1 cellular context compared by ENCODE assay signal in the genomic region with DNA sequence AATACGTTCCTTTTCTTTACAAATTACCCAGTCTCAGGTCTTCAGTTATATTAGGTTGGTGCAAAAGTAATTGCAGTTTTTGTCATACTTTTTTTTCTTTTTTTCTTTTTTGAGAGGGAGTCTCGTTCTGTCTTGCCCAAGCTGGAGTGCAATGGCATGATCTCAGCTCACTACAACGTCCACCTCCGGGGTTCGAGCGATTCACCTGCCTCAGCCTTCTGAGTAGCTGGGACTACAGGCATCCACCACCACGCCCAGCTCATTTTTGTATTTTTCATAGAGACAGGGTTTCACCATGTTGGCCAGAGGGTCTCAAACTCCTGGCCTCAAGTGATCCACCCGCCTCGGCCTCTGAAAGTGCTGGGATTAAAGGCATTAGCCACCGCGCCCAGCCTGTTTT.
TF ChIP-seq lines count a peak whose summit lies in the region.

No MANE protein-coding gene starts in this region.

TF ChIP-seq in HepG2, 621 proteins besides CTCF, POLR2A, EP300 and RAD21:
- TF ChIP-seq, protein P1, sequence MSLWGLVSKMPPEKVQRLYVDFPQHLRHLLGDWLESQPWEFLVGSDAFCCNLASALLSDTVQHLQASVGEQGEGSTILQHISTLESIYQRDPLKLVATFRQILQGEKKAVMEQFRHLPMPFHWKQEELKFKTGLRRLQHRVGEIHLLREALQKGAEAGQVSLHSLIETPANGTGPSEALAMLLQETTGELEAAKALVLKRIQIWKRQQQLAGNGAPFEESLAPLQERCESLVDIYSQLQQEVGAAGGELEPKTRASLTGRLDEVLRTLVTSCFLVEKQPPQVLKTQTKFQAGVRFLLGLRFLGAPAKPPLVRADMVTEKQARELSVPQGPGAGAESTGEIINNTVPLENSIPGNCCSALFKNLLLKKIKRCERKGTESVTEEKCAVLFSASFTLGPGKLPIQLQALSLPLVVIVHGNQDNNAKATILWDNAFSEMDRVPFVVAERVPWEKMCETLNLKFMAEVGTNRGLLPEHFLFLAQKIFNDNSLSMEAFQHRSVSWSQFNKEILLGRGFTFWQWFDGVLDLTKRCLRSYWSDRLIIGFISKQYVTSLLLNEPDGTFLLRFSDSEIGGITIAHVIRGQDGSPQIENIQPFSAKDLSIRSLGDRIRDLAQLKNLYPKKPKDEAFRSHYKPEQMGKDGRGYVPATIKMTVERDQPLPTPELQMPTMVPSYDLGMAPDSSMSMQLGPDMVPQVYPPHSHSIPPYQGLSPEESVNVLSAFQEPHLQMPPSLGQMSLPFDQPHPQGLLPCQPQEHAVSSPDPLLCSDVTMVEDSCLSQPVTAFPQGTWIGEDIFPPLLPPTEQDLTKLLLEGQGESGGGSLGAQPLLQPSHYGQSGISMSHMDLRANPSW (CRISPR knock-in tag; IDR thresholded peaks at IDR 0.05; ENCODE audit: borderline replicate concordance): no peak
- TF ChIP-seq, protein P2, sequence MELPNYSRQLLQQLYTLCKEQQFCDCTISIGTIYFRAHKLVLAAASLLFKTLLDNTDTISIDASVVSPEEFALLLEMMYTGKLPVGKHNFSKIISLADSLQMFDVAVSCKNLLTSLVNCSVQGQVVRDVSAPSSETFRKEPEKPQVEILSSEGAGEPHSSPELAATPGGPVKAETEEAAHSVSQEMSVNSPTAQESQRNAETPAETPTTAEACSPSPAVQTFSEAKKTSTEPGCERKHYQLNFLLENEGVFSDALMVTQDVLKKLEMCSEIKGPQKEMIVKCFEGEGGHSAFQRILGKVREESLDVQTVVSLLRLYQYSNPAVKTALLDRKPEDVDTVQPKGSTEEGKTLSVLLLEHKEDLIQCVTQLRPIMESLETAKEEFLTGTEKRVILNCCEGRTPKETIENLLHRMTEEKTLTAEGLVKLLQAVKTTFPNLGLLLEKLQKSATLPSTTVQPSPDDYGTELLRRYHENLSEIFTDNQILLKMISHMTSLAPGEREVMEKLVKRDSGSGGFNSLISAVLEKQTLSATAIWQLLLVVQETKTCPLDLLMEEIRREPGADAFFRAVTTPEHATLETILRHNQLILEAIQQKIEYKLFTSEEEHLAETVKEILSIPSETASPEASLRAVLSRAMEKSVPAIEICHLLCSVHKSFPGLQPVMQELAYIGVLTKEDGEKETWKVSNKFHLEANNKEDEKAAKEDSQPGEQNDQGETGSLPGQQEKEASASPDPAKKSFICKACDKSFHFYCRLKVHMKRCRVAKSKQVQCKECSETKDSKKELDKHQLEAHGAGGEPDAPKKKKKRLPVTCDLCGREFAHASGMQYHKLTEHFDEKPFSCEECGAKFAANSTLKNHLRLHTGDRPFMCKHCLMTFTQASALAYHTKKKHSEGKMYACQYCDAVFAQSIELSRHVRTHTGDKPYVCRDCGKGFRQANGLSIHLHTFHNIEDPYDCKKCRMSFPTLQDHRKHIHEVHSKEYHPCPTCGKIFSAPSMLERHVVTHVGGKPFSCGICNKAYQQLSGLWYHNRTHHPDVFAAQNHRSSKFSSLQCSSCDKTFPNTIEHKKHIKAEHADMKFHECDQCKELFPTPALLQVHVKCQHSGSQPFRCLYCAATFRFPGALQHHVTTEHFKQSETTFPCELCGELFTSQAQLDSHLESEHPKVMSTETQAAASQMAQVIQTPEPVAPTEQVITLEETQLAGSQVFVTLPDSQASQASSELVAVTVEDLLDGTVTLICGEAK (IDR thresholded peaks at IDR 0.05): peak; percentile 46; the same call in 1 of the 2 replicates
- TF ChIP-seq, protein P2 (CRISPR knock-in tag; IDR thresholded peaks at IDR 0.05): no peak
- TF ChIP-seq, protein P3, sequence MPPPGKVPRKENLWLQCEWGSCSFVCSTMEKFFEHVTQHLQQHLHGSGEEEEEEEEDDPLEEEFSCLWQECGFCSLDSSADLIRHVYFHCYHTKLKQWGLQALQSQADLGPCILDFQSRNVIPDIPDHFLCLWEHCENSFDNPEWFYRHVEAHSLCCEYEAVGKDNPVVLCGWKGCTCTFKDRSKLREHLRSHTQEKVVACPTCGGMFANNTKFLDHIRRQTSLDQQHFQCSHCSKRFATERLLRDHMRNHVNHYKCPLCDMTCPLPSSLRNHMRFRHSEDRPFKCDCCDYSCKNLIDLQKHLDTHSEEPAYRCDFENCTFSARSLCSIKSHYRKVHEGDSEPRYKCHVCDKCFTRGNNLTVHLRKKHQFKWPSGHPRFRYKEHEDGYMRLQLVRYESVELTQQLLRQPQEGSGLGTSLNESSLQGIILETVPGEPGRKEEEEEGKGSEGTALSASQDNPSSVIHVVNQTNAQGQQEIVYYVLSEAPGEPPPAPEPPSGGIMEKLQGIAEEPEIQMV (CRISPR knock-in tag; IDR thresholded peaks at IDR 0.05; ENCODE audit: low read depth): no peak
- TF ChIP-seq, protein P4, sequence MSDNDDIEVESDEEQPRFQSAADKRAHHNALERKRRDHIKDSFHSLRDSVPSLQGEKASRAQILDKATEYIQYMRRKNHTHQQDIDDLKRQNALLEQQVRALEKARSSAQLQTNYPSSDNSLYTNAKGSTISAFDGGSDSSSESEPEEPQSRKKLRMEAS (IDR thresholded peaks at IDR 0.05): no peak
- TF ChIP-seq, protein P5, sequence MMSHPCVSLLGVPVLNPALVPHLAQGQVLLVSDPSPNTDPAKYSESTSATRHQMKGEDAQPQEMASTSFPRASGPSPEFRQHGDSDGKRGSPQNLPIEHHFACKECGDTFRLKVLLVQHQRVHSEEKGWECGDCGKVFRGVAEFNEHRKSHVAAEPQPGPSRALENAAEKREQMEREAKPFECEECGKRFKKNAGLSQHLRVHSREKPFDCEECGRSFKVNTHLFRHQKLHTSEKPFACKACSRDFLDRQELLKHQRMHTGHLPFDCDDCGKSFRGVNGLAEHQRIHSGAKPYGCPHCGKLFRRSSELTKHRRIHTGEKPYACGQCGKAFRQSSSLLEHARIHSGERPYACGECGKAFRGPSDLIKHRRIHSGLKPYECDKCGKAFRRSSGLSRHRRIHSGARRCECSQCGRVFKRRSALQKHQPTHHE (CRISPR knock-in tag; IDR thresholded peaks at IDR 0.05; ENCODE audit: borderline replicate concordance): no peak
